ENCODE assay signal across 8 cellular contexts in genomic region chr1:232628335-232629214, GRCh38. TPM values are rescaled to one million over a fixed set of nuclear protein-coding genes. Genes with fewer than 3 reads are reported as not detected.
DNase-seq lines count a peak whose midpoint lies in the region; ATAC-seq, FAIRE-seq and TF ChIP-seq lines count a peak whose summit lies in the region.

No MANE protein-coding gene starts in this region.

- no peak overlapping the region for H3K4ac ChIP-seq in mesendoderm (ENCODE audit: low read depth, low read length)

- peak overlapping the region; percentile 16 for H3K18ac ChIP-seq in mesendoderm (ENCODE audit: low read length)

- H4K8ac ChIP-seq in mesendoderm (ENCODE audit: low read depth, low read length): no peak overlapping the region

- H3K56ac ChIP-seq in mesendoderm (ENCODE audit: low read length): peak overlapping the region; percentile 90

- no TSS peak for BruUV-seq in HepG2 (replicated peaks; lab: Mats Ljungman, UMichigan)

- H3K36me3 ChIP-seq in liver (ENCODE audit: control insufficient read depth in 4 of 4, insufficient read depth in 3 of 4, low read depth in 1 of 4, low read length in 3 of 4): no peaks in the 10 kb centered on the region
- H3K36me3 ChIP-seq in HepG2 (replicated peaks in 1 of 2; ENCODE audit: control insufficient read depth in 1 of 2, insufficient read depth in 2 of 2, low read length in 2 of 2): no peaks in the 10 kb centered on the region
- H3K36me3 ChIP-seq in colonic mucosa: no peaks in the 10 kb centered on the region
- no peaks in the 10 kb centered on the region for H3K36me3 ChIP-seq in mesendoderm (ENCODE audit: control insufficient read depth, insufficient read depth, low read length)
- H3K36me3 ChIP-seq in urinary bladder (ENCODE audit: insufficient read depth): no peaks in the 10 kb centered on the region

- peaks cover 3% of the 10 kb centered on the region for H3K79me1 ChIP-seq in mesendoderm (ENCODE audit: low read length)

- ATAC-seq in HepG2 (no peak), HG03460 (IDR thresholded peaks at IDR 0.05; ENCODE audit: unreplicated experiment) (no peak)

- CTCF ChIA-PET in HepG2 (lab: Yijun Ruan, JAX; ENCODE audit: low intra/inter-chr PET ratio, low total read pairs): no interaction called here

- no peak for TF ChIP-seq POLR2A in HepG2 (IDR thresholded peaks at IDR 0.05; ENCODE audit: insufficient read depth in 1 of 2, low read depth in 2 of 2, low read length in 2 of 2)

- 30% methylated on average over 11 of the region's 11 CpGs for whole genome bisulfite sequencing in liver
- WGBS in HepG2 (ENCODE audit: low lambda C conversion rate): 40% methylated on average over 11 of the region's 11 CpGs
- WGBS in mesendoderm (ENCODE audit: extremely low coverage, insufficient coverage, low lambda C conversion rate): no CpG with 5 or more reads among the region's 11 CpGs
- WGBS in urinary bladder: 28% methylated on average over 11 of the region's 11 CpGs

- H3K27me3 ChIP-seq in liver (ENCODE audit: control insufficient read depth in 4 of 4, insufficient read depth in 4 of 4, low read length in 3 of 4) (no peaks in the 10 kb centered on the region), HepG2 (ENCODE audit: control insufficient read depth in 1 of 2, insufficient read depth in 2 of 2, low read length in 2 of 2) (peaks cover 5 to 51% of the 10 kb centered on the region in 2 experiments; a peak in 4 of 5 replicates), colonic mucosa (peaks cover 3% of the 10 kb centered on the region), mesendoderm (ENCODE audit: insufficient read depth, low read length, poor library complexity) (no peaks in the 10 kb centered on the region)

- no peak overlapping the region for H2AFZ ChIP-seq in HepG2 (ENCODE audit: low read length)

- H4K20me1 ChIP-seq in HepG2 (ENCODE audit: insufficient read depth, low read length): no peaks in the 10 kb centered on the region

- peak; percentile 39 for TF ChIP-seq CTCF in liver (IDR thresholded peaks at IDR 0.05; ENCODE audit: low read depth, low read length, missing input control)
- no peak for TF ChIP-seq CTCF in HepG2 (CRISPR knock-in tag; IDR thresholded peaks at IDR 0.05)
- no peak for TF ChIP-seq CTCF in colonic mucosa (IDR thresholded peaks at IDR 0.05)

- H2BK5ac ChIP-seq in mesendoderm (ENCODE audit: low read length): no peak overlapping the region

- no peak overlapping the region for H2BK120ac ChIP-seq in mesendoderm (ENCODE audit: low read depth, low read length)

- H3K4me2 ChIP-seq in HepG2 (ENCODE audit: low read depth, low read length) (no peak overlapping the region), mesendoderm (ENCODE audit: low read length) (peak overlapping the region; percentile 76)

- peak overlapping the region; percentile 22 to 60 for H3K9ac ChIP-seq in liver (ENCODE audit: low read depth in 1 of 2, low read length in 2 of 2)
- H3K9ac ChIP-seq in HepG2 (ENCODE audit: insufficient read depth, low read depth, low read length): no peak overlapping the region
- H3K9ac ChIP-seq in colonic mucosa (ENCODE audit: low read depth in 2 of 2, low read length in 2 of 2): peak overlapping the region; percentile 66 to 88
- peak overlapping the region; percentile 82 for H3K9ac ChIP-seq in mesendoderm (ENCODE audit: low read length)

- no peak overlapping the region for H4K5ac ChIP-seq in mesendoderm (ENCODE audit: low read length)

- DNase-seq in HepG2 (ENCODE audit: low spot score) (no peak), OCI-M1 (lab: John Stamatoyannopoulos, UW) (peak; percentile 21), colonic mucosa (peak; percentile 27), mesendoderm (no peak)
- DNase-seq in stimulated activated CD4-positive, alpha-beta T cell treated with anti-CD3 and anti-CD28 coated beads, Interleukin-2, amount 100 ng/mL, for 24 hours: no peak

- intact Hi-C loops in HepG2 (cut with micrococcal nuclease; ENCODE audit: unreplicated experiment): no loop called here
- intact Hi-C loops in colonic mucosa (cut with DNase I): loop anchor here (10.0 kb wide), 1 partner anchor 74 kb away; no protein-coding TSS in a partner anchor

- TF ChIP-seq EP300 in HepG2 (IDR thresholded peaks at IDR 0.05; ENCODE audit: low read depth in 2 of 2, low read length in 2 of 2) (no peak), HepG2 (CRISPR knock-in tag; IDR thresholded peaks at IDR 0.05; ENCODE audit: borderline replicate concordance) (no peak)

- H3K23ac ChIP-seq in mesendoderm (ENCODE audit: low read length): no peak overlapping the region

- H3K4me1 ChIP-seq in liver (ENCODE audit: control insufficient read depth in 4 of 4, insufficient read depth in 4 of 4, low read length in 3 of 4) (peaks cover under 1 to 21% (median 7%) of the 10 kb centered on the region in 4 donors), HepG2 (ENCODE audit: insufficient read depth, low read length) (no peaks in the 10 kb centered on the region), colonic mucosa (peaks cover 7% of the 10 kb centered on the region), mesendoderm (ENCODE audit: control insufficient read depth, low read depth, low read length) (peaks cover 14% of the 10 kb centered on the region), urinary bladder (ENCODE audit: insufficient read depth) (no peaks in the 10 kb centered on the region)

- no peaks in the 10 kb centered on the region for H3K79me2 ChIP-seq in HepG2 (ENCODE audit: insufficient read depth, low read length)
- H3K79me2 ChIP-seq in mesendoderm (ENCODE audit: control insufficient read depth, insufficient read depth, low read length): peaks cover 57% of the 10 kb centered on the region

- FAIRE-seq in HepG2 (lab: Jason Lieb, UNC): no peak

- TF ChIP-seq RAD21 in liver (IDR thresholded peaks at IDR 0.05): peak; percentile 62 to 69
- TF ChIP-seq RAD21 in HepG2 (CRISPR knock-in tag; IDR thresholded peaks at IDR 0.05): no peak

- POLR2A ChIA-PET in HepG2 (lab: Yijun Ruan, JAX): no interaction called here

- H3K4me3 ChIP-seq in liver (ENCODE audit: low read depth in 1 of 3, low read length in 3 of 3) (peak overlapping the region; percentile 44 to 87 (median 78)), HepG2 (replicated peaks in 1 of 3; ENCODE audit: insufficient read depth in 1 of 3, low read depth in 2 of 3, low read length in 3 of 3) (no peak overlapping the region), colonic mucosa (peak overlapping the region; percentile 86), mesendoderm (ENCODE audit: low read length) (peak overlapping the region; percentile 84), urinary bladder (ENCODE audit: low read depth, low read length) (peak overlapping the region; percentile 88)

- H3K27ac ChIP-seq in liver (ENCODE audit: low read depth in 1 of 2, low read length in 2 of 2): no peak overlapping the region
- no peak overlapping the region for H3K27ac ChIP-seq in HepG2 (ENCODE audit: extremely low read length, insufficient read depth, low read length)
- peak overlapping the region; percentile 63 for H3K27ac ChIP-seq in colonic mucosa
- H3K27ac ChIP-seq in mesendoderm (ENCODE audit: low read depth, low read length): no peak overlapping the region
- no peak overlapping the region for H3K27ac ChIP-seq in urinary bladder (ENCODE audit: low read depth)

- H3K9me3 ChIP-seq in liver (ENCODE audit: control insufficient read depth in 4 of 4, low read length in 3 of 4) (no peaks in the 10 kb centered on the region), HepG2 (ENCODE audit: low read length) (no peaks in the 10 kb centered on the region), colonic mucosa (no peaks in the 10 kb centered on the region)

- no peak overlapping the region for H2BK15ac ChIP-seq in mesendoderm (replicated peaks; ENCODE audit: low read depth)

- in situ Hi-C loops in HepG2 (cut with HindIII; ENCODE audit: extremely low pct_ligation_motif_present, low pct_unique_long_range_greater_than_20kb): no loop called here

- no peak overlapping the region for H2AK5ac ChIP-seq in mesendoderm (ENCODE audit: low read length)

TF ChIP-seq in liver, 16 proteins besides CTCF, POLR2A, EP300 and RAD21 (continues in another document):
- no peak for TF ChIP-seq RXRA (IDR thresholded peaks at IDR 0.05)
- peak; percentile 40 for TF ChIP-seq YY1 (IDR thresholded peaks at IDR 0.05)

TF ChIP-seq in HepG2, 621 proteins besides CTCF, POLR2A, EP300 and RAD21 (continues in another document):
- TF ChIP-seq ZMAT3 (CRISPR knock-in tag; conservative IDR thresholded peaks at IDR 0.05) (no peak), RORA (CRISPR knock-in tag; IDR thresholded peaks at IDR 0.05) (no peak), ZFP41 (CRISPR knock-in tag; IDR thresholded peaks at IDR 0.05; ENCODE audit: borderline replicate concordance) (no peak), PHF21A (CRISPR knock-in tag; IDR thresholded peaks at IDR 0.05) (no peak), ZNF780A (CRISPR knock-in tag; IDR thresholded peaks at IDR 0.05) (no peak), ZNF34 (CRISPR knock-in tag; IDR thresholded peaks at IDR 0.05; ENCODE audit: borderline replicate concordance) (no peak)

RNA-seq across cellular contexts. Expression of gene SIPA1L2, which starts 1.4 kb away (rescaled TPM):
- total RNA-seq in liver: 10 to 100 TPM in 1 of 2 donors, 1 to 10 TPM in 1; 1.9 to 18.5 TPM
- 1 to 10 TPM; 2.6 to 5.4 TPM for polyA plus RNA-seq in liver
- total RNA-seq in HepG2 (2016; rRNA removed; fragmentation: Illumina TruSeq; extraction: Trizol): 0.03 TPM in 1 of 2 replicates, not detected in the other
- not detected in 2 replicates for total RNA-seq in HepG2 (2016; cell fraction: cytosol; rRNA removed; fragmentation: Illumina TruSeq; extraction: Trizol; ENCODE audit: low read depth)
- total RNA-seq in HepG2 (2016; cell fraction: insoluble cytoplasmic fraction; rRNA removed; fragmentation: Illumina TruSeq; extraction: Trizol): not detected in 2 replicates
- 0.03 TPM in 1 of 2 replicates, not detected in the other for total RNA-seq in HepG2 (2016; cell fraction: membrane; rRNA removed; fragmentation: Illumina TruSeq; extraction: Trizol)
- total RNA-seq in HepG2 (2016; cell fraction: nucleus; rRNA removed; fragmentation: Illumina TruSeq; extraction: Trizol): not detected in 2 replicates
- 0.01 and 0.03 TPM in 2 replicates for polyA plus RNA-seq in HepG2 (2011; rRNA removed)
- 0.01 TPM in 1 of 2 replicates, not detected in the other for polyA plus RNA-seq in HepG2 (2011; cell fraction: cytosol; rRNA removed)
- polyA plus RNA-seq in HepG2 (2011; cell fraction: nucleus; rRNA removed): 0.05 TPM in 1 of 2 replicates, not detected in the other
- not detected in 2 replicates for polyA plus RNA-seq in HepG2 (2012)
- not detected in 2 replicates for polyA plus RNA-seq in HepG2 (2016; cell fraction: cytosol; fragmentation: Illumina TruSeq; extraction: Trizol; ENCODE audit: low read depth)
- polyA plus RNA-seq in HepG2 (2016; cell fraction: insoluble cytoplasmic fraction; fragmentation: Illumina TruSeq; extraction: Trizol; ENCODE audit: low read depth): not detected in 2 replicates
- not detected in 2 replicates for polyA plus RNA-seq in HepG2 (2016; cell fraction: membrane; fragmentation: Illumina TruSeq; extraction: Trizol; ENCODE audit: low read depth)
- not detected in 2 replicates for polyA plus RNA-seq in HepG2 (2016; cell fraction: nucleus; fragmentation: Illumina TruSeq; extraction: Trizol; ENCODE audit: insufficient read depth, low read depth)
- polyA minus RNA-seq in HepG2 (2011; rRNA and poly(A)+ RNA removed; ENCODE audit: low replicate concordance): 0.77 TPM in 1 of 2 replicates, not detected in the other
- not detected in 2 replicates for polyA minus RNA-seq in HepG2 (2011; cell fraction: cytosol; rRNA and poly(A)+ RNA removed)
- polyA minus RNA-seq in HepG2 (2011; cell fraction: nucleus; rRNA and poly(A)+ RNA removed): not detected in 2 replicates
- 10 to 100 TPM; 53.6 to 64.4 TPM for total RNA-seq in colonic mucosa
- polyA plus RNA-seq in mesendoderm (2013, experiment 1 of 2): 31.7 TPM
- 33.6 TPM for polyA plus RNA-seq in mesendoderm (2013, experiment 2 of 2)
- total RNA-seq in urinary bladder: 50.8 TPM
- 11.8 TPM for polyA plus RNA-seq in urinary bladder

Comparison
In these comparisons a context has a peak if more than half of its experiments do, and no peak if none do; other contexts are left out.
1. H3K4me3 ChIP-seq: peak in liver (3 of 3), colonic mucosa (single experiment), mesendoderm (single experiment) and urinary bladder (single experiment); none in HepG2 (0 of 3).
2. DNase-seq: peak in OCI-M1 (single experiment) and colonic mucosa (single experiment); none in HepG2 (single experiment), mesendoderm (single experiment) and stimulated activated CD4-positive, alpha-beta T cell treated with anti-CD3 and anti-CD28 coated beads, Interleukin-2, amount 100 ng/mL, for 24 hours (0 of 2).